3 cellular contexts compared by ENCODE assay signal in genomic region chr19:1511318-1511988, GRCh38.
TF ChIP-seq lines count a peak whose summit lies in the region.

No MANE protein-coding gene starts in this region.

TF ChIP-seq in SK-N-SH, 30 proteins besides CTCF, POLR2A, EP300 and RAD21:
- TF ChIP-seq RCOR1 (IDR thresholded peaks at IDR 0.05; ENCODE audit: low read length) (no peak), REST (IDR thresholded peaks at IDR 0.05; ENCODE audit: low read depth, low read length) (no peak), SMC3 (IDR thresholded peaks at IDR 0.05; ENCODE audit: low read depth, low read length) (no peak), RFX5 (IDR thresholded peaks at IDR 0.05; ENCODE audit: low read length) (no peak), USF1 (IDR thresholded peaks at IDR 0.05; ENCODE audit: borderline replicate concordance, low read depth) (no peak), ZBTB33 (IDR thresholded peaks at IDR 0.05; ENCODE audit: borderline replicate concordance, low read depth) (no peak), GABPA (IDR thresholded peaks at IDR 0.05; ENCODE audit: low read depth) (no peak), CHD2 (IDR thresholded peaks at IDR 0.05; ENCODE audit: low read length, partially characterized antibody) (no peak), JUND (IDR thresholded peaks at IDR 0.05) (no peak), FOSL2 (IDR thresholded peaks at IDR 0.05; ENCODE audit: borderline replicate concordance, low read depth) (no peak), TEAD4 (IDR thresholded peaks at IDR 0.05; ENCODE audit: borderline replicate concordance, insufficient read depth) (no peak), YY1 (IDR thresholded peaks at IDR 0.05; ENCODE audit: low read depth) (no peak), POLR2AphosphoS5 (IDR thresholded peaks at IDR 0.05; ENCODE audit: low read depth, low read length) (no peak)
TF ChIP-seq in SK-N-SH: peak in this region for 0.

TF ChIP-seq in SK-N-SH treated with all-trans-retinoic acid at 6 μM for 48 hours, 23 proteins besides CTCF, POLR2A, EP300 and RAD21:
- no peak for TF ChIP-seq TSHZ2 (CRISPR knock-in tag; IDR thresholded peaks at IDR 0.05)
- TF ChIP-seq ZC3H10 (CRISPR knock-in tag; IDR thresholded peaks at IDR 0.05) = no peak
- TF ChIP-seq TCF4 (CRISPR knock-in tag; IDR thresholded peaks at IDR 0.05; ENCODE audit: borderline replicate concordance) = no peak
- TF ChIP-seq BACH2 (CRISPR knock-in tag; IDR thresholded peaks at IDR 0.05; ENCODE audit: borderline replicate concordance) = no peak
- TF ChIP-seq TOX (CRISPR knock-in tag; IDR thresholded peaks at IDR 0.05; ENCODE audit: borderline replicate concordance) = no peak
- no peak for TF ChIP-seq ZNF8 (CRISPR knock-in tag; IDR thresholded peaks at IDR 0.05)
- TF ChIP-seq ESRRG (CRISPR knock-in tag; IDR thresholded peaks at IDR 0.05) = no peak
- TF ChIP-seq ZFP30 (CRISPR knock-in tag; IDR thresholded peaks at IDR 0.05) = no peak
- TF ChIP-seq CSDC2 (CRISPR knock-in tag; IDR thresholded peaks at IDR 0.05) = no peak
- no peak for TF ChIP-seq CSRNP3 (CRISPR knock-in tag; IDR thresholded peaks at IDR 0.05)
- TF ChIP-seq RARB (CRISPR knock-in tag; IDR thresholded peaks at IDR 0.05) = no peak
- TF ChIP-seq SNAI2 (CRISPR knock-in tag; IDR thresholded peaks at IDR 0.05) = no peak
- no peak for TF ChIP-seq CREB5 (CRISPR knock-in tag; IDR thresholded peaks at IDR 0.05; ENCODE audit: low read depth)
- no peak for TF ChIP-seq ARNTL (CRISPR knock-in tag; IDR thresholded peaks at IDR 0.05; ENCODE audit: borderline replicate concordance, low read depth)
- TF ChIP-seq ZNF565 (CRISPR knock-in tag; conservative IDR thresholded peaks at IDR 0.05; ENCODE audit: low read depth) = no peak

TF ChIP-seq in IMR-90, 13 proteins besides CTCF, POLR2A, EP300 and RAD21:
- no peak for TF ChIP-seq RFX5 (IDR thresholded peaks at IDR 0.05; ENCODE audit: low read depth, low read length)
- no peak for TF ChIP-seq MAZ (IDR thresholded peaks at IDR 0.05; ENCODE audit: borderline replicate concordance, low read depth, low read length)
- TF ChIP-seq USF2 (IDR thresholded peaks at IDR 0.05; ENCODE audit: low read depth, low read length) = no peak
- TF ChIP-seq BHLHE40 (IDR thresholded peaks at IDR 0.05; ENCODE audit: low read depth, low read length) = no peak
- TF ChIP-seq FOS (IDR thresholded peaks at IDR 0.05; ENCODE audit: low read depth, low read length) = no peak
- no peak for TF ChIP-seq CHD1 (IDR thresholded peaks at IDR 0.05; ENCODE audit: low read depth, low read length)
- TF ChIP-seq RCOR1 (IDR thresholded peaks at IDR 0.05; ENCODE audit: insufficient replicate concordance, low read length) = no peak
